13 cellular contexts compared by ENCODE assay signal in the genomic region with DNA sequence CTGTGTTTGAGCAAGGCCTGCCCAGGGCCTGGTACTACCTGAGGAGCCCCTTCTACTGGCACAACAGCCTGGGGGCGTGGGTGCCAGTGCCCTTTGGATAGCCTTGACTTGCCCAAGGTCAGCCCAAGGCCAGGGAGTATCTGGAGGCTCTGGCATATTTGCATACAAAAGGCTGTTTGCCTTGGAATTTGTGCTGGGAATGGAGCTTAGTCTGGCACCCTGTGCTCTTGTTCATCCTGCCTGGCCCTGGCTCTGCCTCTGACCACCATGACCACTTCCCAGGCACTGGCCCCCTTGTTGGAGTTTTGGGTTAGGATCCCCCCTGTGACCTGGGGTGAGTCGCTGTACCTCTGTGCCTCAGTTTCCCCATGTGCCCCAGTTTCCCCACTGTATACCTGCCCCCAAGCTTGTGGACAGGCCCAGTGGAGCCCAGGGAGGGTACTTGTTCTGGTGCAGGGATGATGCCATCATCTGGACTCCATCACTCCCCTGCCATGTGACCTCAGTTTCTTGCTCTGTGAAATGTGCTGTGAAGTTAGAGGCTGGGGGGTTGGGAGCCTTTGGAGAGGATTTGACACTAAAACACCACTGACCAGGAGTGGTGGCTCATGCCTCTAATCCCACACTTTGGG. TPM values are rescaled to one million over a fixed set of nuclear protein-coding genes. Genes with fewer than 3 reads are reported as not detected.
DNase-seq lines count a peak whose midpoint lies in the region; ATAC-seq and TF ChIP-seq lines count a peak whose summit lies in the region.
"Had no signal": no experiment of that assay in that cellular context is flagged by ENCODE, and none has a peak within 500 bp of the region (broad histone marks: within the 10 kb centered on the region; RNA-seq: fewer than 3 reads in every experiment).

No MANE protein-coding gene starts in this region.

- no peak for TF ChIP-seq CTCF in HL-60 (IDR thresholded peaks at IDR 0.05; ENCODE audit: insufficient read depth, low read length)
- no peak for TF ChIP-seq CTCF in neutrophil (IDR thresholded peaks at IDR 0.05)

- H3K4me1 ChIP-seq in CD8-positive, alpha-beta memory T cell (ENCODE audit: insufficient read depth, low read length) = peaks cover 65% of the 10 kb centered on the region
- H3K4me1 ChIP-seq in neutrophil (ENCODE audit: control insufficient read depth in 1 of 2, insufficient read depth in 1 of 2, low read depth in 1 of 2, low read length in 1 of 2) = peaks cover 89 to 98% of the 10 kb centered on the region in 2 experiments

- POLR2A ChIA-PET in CD8-positive, alpha-beta memory T cell (lab: Charles Lee) = interaction anchor here (0.6 to 2.0 kb wide), 9 partner anchors 19 to 107 kb away, joined by 3 to 9 read pairs (median 5); no protein-coding TSS in a partner anchor

- H3K36me3 ChIP-seq in CD8-positive, alpha-beta memory T cell (ENCODE audit: insufficient read depth, low read length) = no peaks in the 10 kb centered on the region
- no peaks in the 10 kb centered on the region for H3K36me3 ChIP-seq in neutrophil
- H3K36me3 ChIP-seq: brain microvascular endothelial cell had no signal

- H3K4me3 Mint-ChIP-seq in CD8-positive, alpha-beta memory T cell = peak overlapping the region; percentile 90 to 98 (median 92)
- peak overlapping the region; percentile 87 for H3K4me3 Mint-ChIP-seq in activated naive CD8-positive, alpha-beta T cell treated with anti-CD3 and anti-CD28 coated beads, Interleukin-2, amount 50 U/mL, for 24 hours

- ATAC-seq in activated naive CD8-positive, alpha-beta T cell treated with anti-CD3 and anti-CD28 coated beads, Interleukin-2, amount 50 U/mL, for 24 hours = no peak
- no peak for ATAC-seq in HG03439 (IDR thresholded peaks at IDR 0.05; ENCODE audit: unreplicated experiment)
- ATAC-seq: Right ventricle myocardium inferior had no signal

- DNase-seq in CD8-positive, alpha-beta memory T cell = no peak
- no peak for DNase-seq in HL-60 (ENCODE audit: low read depth in 1 of 2, low spot score in 1 of 2)
- DNase-seq in activated naive CD8-positive, alpha-beta T cell treated with anti-CD3 and anti-CD28 coated beads, Interleukin-2, amount 50 U/mL, for 24 hours = no peak
- DNase-seq in AG08396 (ENCODE audit: low spot score) = no peak
- no peak for DNase-seq in GM19240 (ENCODE audit: insufficient read length, low spot score)
- DNase-seq in HUDEP-2 (lab: John Stamatoyannopoulos, UW; ENCODE audit: unreplicated experiment in 76 of 76) = no peak
- DNase-seq: activated CD4-positive, alpha-beta T cell treated with anti-CD3 and anti-CD28 coated beads for 48 hours; brain microvascular endothelial cell; DMS79; NCI-H2029 had no signal

- H3K4me3 ChIP-seq in CD8-positive, alpha-beta memory T cell (ENCODE audit: low read length) = peak overlapping the region; percentile 72
- H3K4me3 ChIP-seq in HL-60 (replicated peaks; ENCODE audit: insufficient read depth, low read length) (no peak overlapping the region), neutrophil (ENCODE audit: low read depth in 1 of 2, low read length in 1 of 2) (peak overlapping the region; percentile 83 to 86)

- H3K9me3 Mint-ChIP-seq in CD8-positive, alpha-beta memory T cell = peaks cover 0 to 2% (median 0%) of the 10 kb centered on the region in 5 donors
- no peaks in the 10 kb centered on the region for H3K9me3 Mint-ChIP-seq in activated naive CD8-positive, alpha-beta T cell treated with anti-CD3 and anti-CD28 coated beads, Interleukin-2, amount 50 U/mL, for 24 hours

- CTCF ChIA-PET in CD8-positive, alpha-beta memory T cell (lab: Charles Lee) = interaction anchor here (1.0 to 2.1 kb wide), 10 partner anchors 10 to 103 kb away, joined by 3 to 10 read pairs (median 4); no protein-coding TSS in a partner anchor

- H3K9me3 ChIP-seq in CD8-positive, alpha-beta memory T cell (ENCODE audit: low read length) = no peaks in the 10 kb centered on the region
- no peaks in the 10 kb centered on the region for H3K9me3 ChIP-seq in neutrophil

- H3K36me3 Mint-ChIP-seq in CD8-positive, alpha-beta memory T cell = peaks cover 0 to 19% (median 3%) of the 10 kb centered on the region in 3 donors
- peaks cover 2% of the 10 kb centered on the region for H3K36me3 Mint-ChIP-seq in activated naive CD8-positive, alpha-beta T cell treated with anti-CD3 and anti-CD28 coated beads, Interleukin-2, amount 50 U/mL, for 24 hours (ENCODE audit: low read depth)

- no peaks in the 10 kb centered on the region for H3K27me3 ChIP-seq in CD8-positive, alpha-beta memory T cell (ENCODE audit: insufficient read depth, low read length, poor library complexity, severe bottlenecking)
- H3K27me3 ChIP-seq in HL-60 (ENCODE audit: insufficient read depth, poor library complexity, severe bottlenecking) = no peaks in the 10 kb centered on the region
- H3K27me3 ChIP-seq in neutrophil = no peaks in the 10 kb centered on the region
- H3K27me3 ChIP-seq: brain microvascular endothelial cell had no signal

- peak overlapping the region; percentile 93 to 99 (median 95) for H3K27ac Mint-ChIP-seq in CD8-positive, alpha-beta memory T cell
- peak overlapping the region; percentile 87 for H3K27ac Mint-ChIP-seq in activated naive CD8-positive, alpha-beta T cell treated with anti-CD3 and anti-CD28 coated beads, Interleukin-2, amount 50 U/mL, for 24 hours

- peaks cover 0 to 2% of the 10 kb centered on the region in 2 donors for H3K27me3 Mint-ChIP-seq in CD8-positive, alpha-beta memory T cell
- H3K27me3 Mint-ChIP-seq in activated naive CD8-positive, alpha-beta T cell treated with anti-CD3 and anti-CD28 coated beads, Interleukin-2, amount 50 U/mL, for 24 hours = no peaks in the 10 kb centered on the region

- H3K4me1 Mint-ChIP-seq in CD8-positive, alpha-beta memory T cell = peaks cover 71 to 89% (median 73%) of the 10 kb centered on the region in 3 donors
- peaks cover 68% of the 10 kb centered on the region for H3K4me1 Mint-ChIP-seq in activated naive CD8-positive, alpha-beta T cell treated with anti-CD3 and anti-CD28 coated beads, Interleukin-2, amount 50 U/mL, for 24 hours

- peak overlapping the region; percentile 71 for H3K27ac ChIP-seq in CD8-positive, alpha-beta memory T cell (ENCODE audit: low read depth, low read length)
- peak overlapping the region; percentile 63 for H3K27ac ChIP-seq in HL-60 (replicated peaks)
- peak overlapping the region; percentile 93 for H3K27ac ChIP-seq in neutrophil
- H3K27ac ChIP-seq: brain microvascular endothelial cell had no signal

RNA-seq across cellular contexts. Expression of gene SUSD3, which starts 1.6 kb away (rescaled TPM):
- total RNA-seq in CD8-positive, alpha-beta memory T cell = 10 to 100 TPM; 11.3 to 12.3 TPM
- 103 TPM for polyA plus RNA-seq in CD8-positive, alpha-beta memory T cell

RNA-seq across cellular contexts. Expression of gene CARD19, which starts 35.9 kb away (rescaled TPM):
- 10 to 100 TPM; 43.2 to 43.6 TPM for total RNA-seq in CD8-positive, alpha-beta memory T cell
- polyA plus RNA-seq in CD8-positive, alpha-beta memory T cell = 66.4 TPM
